ENCODE assay signal across 8 cellular contexts in the genomic region with DNA sequence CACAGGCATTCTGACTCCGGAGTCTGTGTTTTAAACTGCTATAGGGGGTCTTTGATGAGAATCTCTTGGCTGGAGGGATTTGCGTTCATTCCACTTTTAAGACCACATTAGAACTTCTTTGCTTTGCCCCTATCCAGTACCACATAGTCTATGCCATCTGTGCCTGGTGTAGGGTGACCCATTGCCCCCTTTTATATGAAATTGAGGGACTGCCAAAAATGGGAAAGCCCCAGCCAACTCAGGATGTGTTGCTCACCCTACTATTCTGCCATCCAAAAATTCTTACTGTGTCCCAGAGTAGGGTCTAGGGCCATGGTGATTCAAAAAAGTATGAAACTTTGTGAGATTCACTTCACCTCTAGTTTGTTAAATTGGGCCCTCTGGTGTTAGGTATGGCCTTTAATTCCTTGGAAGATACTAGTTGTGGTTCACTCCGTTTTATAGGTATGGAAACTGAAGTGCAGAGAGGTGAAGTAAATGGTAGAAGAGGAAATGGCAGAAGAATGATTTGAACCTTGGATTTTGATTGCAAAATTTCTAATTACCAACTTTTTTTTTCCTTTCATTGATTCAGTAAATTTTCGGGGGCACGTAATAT. TPM values are rescaled to one million over a fixed set of nuclear protein-coding genes. Genes with fewer than 3 reads are reported as not detected.
A peak's percentile ranks its signal among the peaks of the same experiment; 100 is the strongest.
DNase-seq lines count a peak whose midpoint lies in the region; ATAC-seq, FAIRE-seq and TF ChIP-seq lines count a peak whose summit lies in the region.

No MANE protein-coding gene starts in this region.

- no peaks in the 10 kb centered on the region for H3K36me3 ChIP-seq in cardiac muscle cell
- no peaks in the 10 kb centered on the region for H3K36me3 ChIP-seq in astrocyte (ENCODE audit: insufficient read depth, low read length)
- peaks cover under 1% of the 10 kb centered on the region for H3K36me3 ChIP-seq in lower lobe of right lung
- no peaks in the 10 kb centered on the region for H3K36me3 ChIP-seq in urinary bladder (ENCODE audit: insufficient read depth)

- H3K27me3 Mint-ChIP-seq in astrocyte (ENCODE audit: low read depth, unreplicated experiment), result no peaks in the 10 kb centered on the region

- no peaks in the 10 kb centered on the region for H3K9me3 Mint-ChIP-seq in astrocyte (ENCODE audit: unreplicated experiment)

- H3K4me2 ChIP-seq in astrocyte (ENCODE audit: low read length), result peak overlapping the region; percentile 95

- H3K27me3 ChIP-seq in cardiac muscle cell (no peaks in the 10 kb centered on the region), astrocyte (ENCODE audit: insufficient read depth, low read length) (no peaks in the 10 kb centered on the region), lower lobe of right lung (ENCODE audit: low read depth) (no peaks in the 10 kb centered on the region)

- no peak overlapping the region for H3K27ac Mint-ChIP-seq in astrocyte (ENCODE audit: unreplicated experiment)

- WGBS in urinary bladder, result 57% methylated on average over 5 of the region's 5 CpGs

- no peak overlapping the region for H2AFZ ChIP-seq in astrocyte (ENCODE audit: low read depth, low read length)

- peak overlapping the region; percentile 95 for H3K4me3 Mint-ChIP-seq in astrocyte (ENCODE audit: unreplicated experiment)

- H3K4me1 Mint-ChIP-seq in astrocyte (ENCODE audit: low read depth, unreplicated experiment), result peaks cover 12% of the 10 kb centered on the region

- H4K20me1 ChIP-seq in astrocyte (ENCODE audit: insufficient read depth, low read length), result peaks cover 50% of the 10 kb centered on the region

- H3K27ac ChIP-seq in cardiac muscle cell, result no peak overlapping the region
- peak overlapping the region; percentile 100 for H3K27ac ChIP-seq in astrocyte (ENCODE audit: low read depth, low read length)
- H3K27ac ChIP-seq in lower lobe of right lung, result no peak overlapping the region
- H3K27ac ChIP-seq in urinary bladder (ENCODE audit: low read depth), result no peak overlapping the region

- H3K9me3 ChIP-seq in cardiac muscle cell (ENCODE audit: low read depth) (no peaks in the 10 kb centered on the region), astrocyte (ENCODE audit: insufficient read depth, low read depth, low read length) (no peaks in the 10 kb centered on the region), lower lobe of right lung (no peaks in the 10 kb centered on the region)

- peaks cover 60% of the 10 kb centered on the region for H3K79me2 ChIP-seq in astrocyte (ENCODE audit: insufficient read depth, low read length)

- TF ChIP-seq CTCF in cardiac muscle cell (IDR thresholded peaks at IDR 0.05; ENCODE audit: low read depth, low read length) (no peak), astrocyte (IDR thresholded peaks at IDR 0.05; ENCODE audit: insufficient read depth, low read depth, low read length) (no peak), lower lobe of right lung (IDR thresholded peaks at IDR 0.05) (no peak)

- peak overlapping the region; percentile 98 for H3K9ac ChIP-seq in astrocyte (ENCODE audit: low read length)

- no peak for FAIRE-seq in astrocyte (lab: Jason Lieb, UNC)

- no peaks in the 10 kb centered on the region for H3K36me3 Mint-ChIP-seq in astrocyte (ENCODE audit: low read depth, unreplicated experiment)

- H3K4me3 ChIP-seq in cardiac muscle cell (peak overlapping the region; percentile 92), astrocyte (ENCODE audit: insufficient read depth, low read depth, low read length) (peak overlapping the region; percentile 81), lower lobe of right lung (peak overlapping the region; percentile 99), urinary bladder (ENCODE audit: low read depth, low read length) (peak overlapping the region; percentile 92)

- intact Hi-C loops in left cardiac atrium (cut with DNase I), result no loop called here
- intact Hi-C loops in lower lobe of right lung (cut with DNase I), result no loop called here

- DNase-seq in cardiac muscle cell (ENCODE audit: low read depth in 1 of 2, low spot score in 1 of 2) (no peak), left cardiac atrium (no peak), astrocyte (ENCODE audit: low read depth) (no peak), lower lobe of right lung (no peak), kidney tubule cell (ENCODE audit: low spot score) (no peak)
- DNase-seq in stimulated activated CD4-positive, alpha-beta T cell treated with anti-CD3 and anti-CD28 coated beads, Interleukin-2, amount 100 ng/mL, for 48 hours, result no peak

- H3K4me1 ChIP-seq in cardiac muscle cell (ENCODE audit: low read depth), result peaks cover 10% of the 10 kb centered on the region
- H3K4me1 ChIP-seq in astrocyte (ENCODE audit: insufficient read depth, low read length), result peaks cover 22% of the 10 kb centered on the region
- peaks cover 18% of the 10 kb centered on the region for H3K4me1 ChIP-seq in lower lobe of right lung
- peaks cover 2% of the 10 kb centered on the region for H3K4me1 ChIP-seq in urinary bladder (ENCODE audit: insufficient read depth)

- ATAC-seq in left cardiac atrium (no peak), lower lobe of right lung (no peak), GM18520 (IDR thresholded peaks at IDR 0.05; ENCODE audit: unreplicated experiment) (no peak)

RNA-seq across cellular contexts. Expression of a gene that starts 1.4 kb away (rescaled TPM):
- total RNA-seq in cardiac muscle cell, result 75.5 and 92.9 TPM in 2 replicates
- 56.9 and 72.0 TPM in 2 replicates for polyA plus RNA-seq in cardiac muscle cell
- 10 to 100 TPM; 22.1 to 22.2 TPM for total RNA-seq in left cardiac atrium
- total RNA-seq in astrocyte, result 28.3 and 35.2 TPM in 2 replicates
- 15.3 TPM for total RNA-seq in lower lobe of right lung
- 102 TPM for total RNA-seq in urinary bladder
- 61.3 TPM for polyA plus RNA-seq in urinary bladder

RNA-seq across cellular contexts. Expression of a gene that starts 35.5 kb away (rescaled TPM):
- total RNA-seq in cardiac muscle cell, result not detected in 2 replicates
- not detected in 2 replicates for polyA plus RNA-seq in cardiac muscle cell
- total RNA-seq in left cardiac atrium, result not detected
- total RNA-seq in astrocyte, result 0.60 and 0.73 TPM in 2 replicates
- total RNA-seq in lower lobe of right lung, result 0.21 TPM
- total RNA-seq in urinary bladder, result 2.6 TPM
- 2.2 TPM for polyA plus RNA-seq in urinary bladder
